7 cellular contexts compared by ENCODE assay signal in genomic region chr2:95076705-95077520, GRCh38.
DNase-seq lines count a peak whose midpoint lies in the region; ATAC-seq and TF ChIP-seq lines count a peak whose summit lies in the region.

No MANE protein-coding gene starts in this region.

- peak; percentile 92 for TF ChIP-seq CTCF in GM13976 (IDR thresholded peaks at IDR 0.05; ENCODE audit: borderline replicate concordance, control extremely low read depth, extremely low read depth, insufficient read depth, missing control alignments)

- H3K27me3 Mint-ChIP-seq in central memory CD8-positive, alpha-beta T cell, result peaks cover 7% of the 10 kb centered on the region

- H3K4me3 Mint-ChIP-seq in central memory CD8-positive, alpha-beta T cell, result peak overlapping the region; percentile 57

- no peak overlapping the region for H3K27ac Mint-ChIP-seq in central memory CD8-positive, alpha-beta T cell (ENCODE audit: low read depth)

- no peaks in the 10 kb centered on the region for H3K36me3 Mint-ChIP-seq in central memory CD8-positive, alpha-beta T cell (ENCODE audit: insufficient read depth)

- in situ Hi-C loops in GM13976 (cut with MboI; ENCODE audit: low sequenced_read_pairs, unreplicated experiment), result loop anchor here (10.0 kb wide), 1 partner anchor 62 kb away; no protein-coding TSS in a partner anchor

- ATAC-seq in HG02798 (IDR thresholded peaks at IDR 0.05; ENCODE audit: poor library complexity, unreplicated experiment), result peak; percentile 82
- peak; percentile 81 for ATAC-seq in central memory CD8-positive, alpha-beta T cell (replicated peaks; ENCODE audit: extremely low read depth, poor library complexity, severe bottlenecking)

- DNase-seq in GM13976 (ENCODE audit: low spot score) (peak; percentile 89), NCI-H1930 (lab: John Stamatoyannopoulos, UW) (peak; percentile 77 to 86), kidney tubule cell (ENCODE audit: low spot score) (peak; percentile 86)
- peak; percentile 88 for DNase-seq in activated CD4-positive, CD25-positive, alpha-beta regulatory T cell treated with anti-CD3 and anti-CD28 coated beads, Interleukin-2, amount 50 U/mL, for 72 hours
- DNase-seq in central memory CD8-positive, alpha-beta T cell (ENCODE audit: low spot score in 2 of 2), result peak; percentile 63 to 73
- peak; percentile 90 for DNase-seq in stimulated activated CD4-positive, alpha-beta T cell treated with anti-CD3 and anti-CD28 coated beads, Interleukin-1b, Interleukin-23, amount 100 ng/mL, for 48 hours

- H3K4me1 Mint-ChIP-seq in central memory CD8-positive, alpha-beta T cell, result peaks cover 26% of the 10 kb centered on the region

- H3K9me3 Mint-ChIP-seq in central memory CD8-positive, alpha-beta T cell, result no peaks in the 10 kb centered on the region

Comparison
In these comparisons a context has a peak if more than half of its experiments do, and no peak if none do; other contexts are left out.
1. Peak in every context shown above with its lines: DNase-seq and ATAC-seq.